Comparison of ENCODE assay signal across 18 cellular contexts in genomic region chr10:78648256-78648860, GRCh38.
"Had no signal": no experiment of that assay in that cellular context is flagged by ENCODE, and none has a peak within 500 bp of the region (broad histone marks: within the 10 kb centered on the region; RNA-seq: fewer than 3 reads in every experiment).

No MANE protein-coding gene starts in this region.

- H3K36me3 ChIP-seq: gastroesophageal sphincter, left lung, stomach, thyroid gland had no signal

- FAIRE-seq: endothelial cell of umbilical vein, keratinocyte, urothelium cell line had no signal

- H3K27me3 ChIP-seq: gastroesophageal sphincter, left lung, stomach, thyroid gland had no signal

- H3K4me3 ChIP-seq: coronary artery, gastroesophageal sphincter, left lung, stomach, thyroid gland had no signal

- H3K9me3 ChIP-seq: left lung, stomach, thyroid gland had no signal

- H3K9ac ChIP-seq: parathyroid adenoma had no signal

- H3K4me1 ChIP-seq: gastroesophageal sphincter, left lung, parathyroid adenoma, stomach had no signal

- H3K79me2 ChIP-seq: parathyroid adenoma had no signal

- DNase-seq: activated CD4-positive, alpha-beta T cell treated with anti-CD3 and anti-CD28 coated beads, Interleukin-2, amount 50 U/mL, for 48 hours; activated CD4-positive, CD25-positive, alpha-beta regulatory T cell treated with anti-CD3 and anti-CD28 coated beads, Interleukin-2, amount 50 U/mL, for 72 hours; activated CD8-positive, alpha-beta memory T cell treated with anti-CD3 and anti-CD28 coated beads, Interleukin-2, amount 10 ng/mL, durations not matched to agents 7 days and 5 days; activated effector memory CD4-positive, alpha-beta T cell treated with anti-CD3 and anti-CD28 coated beads, Interleukin-2, amount 50 U/mL, for 16 hours; activated T-cell treated with anti-CD3 and anti-CD28 coated beads, Interleukin-2, amount 50 U/mL, for 24 hours; effector CD4-positive, alpha-beta T cell; left lung; retina; stimulated activated CD4-positive, alpha-beta T cell treated with anti-CD3 and anti-CD28 coated beads, Interleukin-15, amount 100 ng/mL, for 24 hours; stimulated activated CD4-positive, alpha-beta T cell treated with anti-CD3 and anti-CD28 coated beads, Interleukin-4, amount 100 ng/mL, for 4 hours; stomach; thyroid gland had no signal

- ATAC-seq: activated CD8-positive, alpha-beta memory T cell treated with anti-CD3 and anti-CD28 coated beads, Interleukin-2, amount 10 ng/mL, durations not matched to agents 7 days and 5 days; gastroesophageal sphincter; left lung had no signal

- H2AFZ ChIP-seq: parathyroid adenoma had no signal

- H3K27ac ChIP-seq: coronary artery, gastroesophageal sphincter, left lung, parathyroid adenoma, stomach, thyroid gland had no signal
